8 cellular contexts compared by ENCODE assay signal in the genomic region with DNA sequence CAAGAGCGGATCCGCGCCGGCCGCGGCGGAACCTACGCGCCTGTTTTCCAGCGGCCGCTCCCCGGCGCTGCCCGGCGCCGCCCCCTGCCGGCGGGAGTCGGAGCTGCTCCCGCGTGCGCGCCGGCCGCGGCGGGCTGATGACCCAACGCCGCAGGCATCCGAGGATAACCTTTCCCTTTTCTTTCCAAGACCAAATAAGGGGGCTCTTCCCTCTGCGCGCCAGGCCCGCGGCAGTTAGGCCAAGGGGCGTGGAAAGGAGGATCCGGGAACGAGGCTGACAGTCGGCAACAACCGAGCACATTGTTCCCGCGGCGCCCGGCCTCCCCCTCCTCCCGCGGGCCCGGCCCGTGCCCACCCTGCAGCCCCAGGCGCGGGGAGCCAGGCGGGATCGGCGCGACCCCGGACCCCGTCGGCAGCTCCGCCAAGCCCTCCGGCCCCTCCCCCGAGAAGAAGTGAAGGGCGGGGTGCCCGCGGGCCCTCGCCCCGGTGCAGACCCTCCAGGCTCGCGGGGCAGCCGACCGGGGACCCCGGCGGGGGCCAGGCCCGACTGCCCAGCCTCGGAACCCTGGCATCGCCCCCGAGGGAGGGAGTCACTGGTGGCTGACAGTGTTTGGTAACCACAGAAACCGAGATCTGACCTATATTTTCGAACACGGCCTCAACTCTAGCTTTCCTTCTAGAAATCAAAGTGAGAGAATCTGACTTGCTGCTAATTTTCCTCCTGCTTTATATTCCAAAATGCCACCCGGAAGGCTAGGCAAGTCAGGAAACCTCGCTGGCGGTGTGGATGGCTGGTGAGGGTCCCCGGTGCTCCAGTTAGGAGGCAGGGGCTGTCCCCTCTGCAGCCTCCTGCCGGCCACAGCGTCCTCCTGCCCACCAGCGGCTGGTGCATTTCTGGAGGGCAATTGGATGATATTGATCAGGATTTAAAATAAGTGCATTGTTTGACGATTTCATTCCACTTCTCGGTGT. TPM values are rescaled to one million over a fixed set of nuclear protein-coding genes. Genes with fewer than 3 reads are reported as not detected.
DNase-seq lines count a peak whose midpoint lies in the region; ATAC-seq, FAIRE-seq and TF ChIP-seq lines count a peak whose summit lies in the region.

No MANE protein-coding gene starts in this region.

- H3K9me3 Mint-ChIP-seq in activated B cell treated with CpG ODN at 0.5 μM for 24 hours = no peaks in the 10 kb centered on the region
- H3K9me3 Mint-ChIP-seq in chondrocyte (ENCODE audit: low read depth) = no peaks in the 10 kb centered on the region

- H3K9me3 ChIP-seq in MG63 (no peaks in the 10 kb centered on the region), keratinocyte (ENCODE audit: control insufficient read depth, low read depth, low read length) (no peaks in the 10 kb centered on the region), smooth muscle cell (replicated peaks; ENCODE audit: low read depth) (no peaks in the 10 kb centered on the region)

- H3K27ac Mint-ChIP-seq in activated B cell treated with CpG ODN at 0.5 μM for 24 hours (no peak overlapping the region), chondrocyte (ENCODE audit: unreplicated experiment) (peak overlapping the region; percentile 85)

- H3K79me2 ChIP-seq in keratinocyte (ENCODE audit: control insufficient read depth, insufficient read depth, low read length) (no peaks in the 10 kb centered on the region), smooth muscle cell (ENCODE audit: low read depth) (no peaks in the 10 kb centered on the region)

- H4K20me1 ChIP-seq in keratinocyte (ENCODE audit: control insufficient read depth, extremely low read depth, insufficient read depth, low read length) (no peaks in the 10 kb centered on the region), smooth muscle cell (ENCODE audit: low read depth) (no peaks in the 10 kb centered on the region)

- no peak for FAIRE-seq in keratinocyte (lab: Jason Lieb, UNC)

- peak overlapping the region; percentile 61 for H3K4me3 Mint-ChIP-seq in activated B cell treated with CpG ODN at 0.5 μM for 24 hours
- peak overlapping the region; percentile 64 for H3K4me3 Mint-ChIP-seq in chondrocyte (ENCODE audit: unreplicated experiment)

- peak overlapping the region; percentile 51 for H3K9ac ChIP-seq in keratinocyte (ENCODE audit: control insufficient read depth, extremely low read depth, insufficient read depth, low read length)
- H3K9ac ChIP-seq in smooth muscle cell (ENCODE audit: low read depth) = peak overlapping the region; percentile 97

- no peaks in the 10 kb centered on the region for H3K36me3 ChIP-seq in MG63
- H3K36me3 ChIP-seq in keratinocyte (ENCODE audit: control insufficient read depth in 2 of 2, extremely low read depth in 1 of 2, insufficient read depth in 2 of 2, low read length in 2 of 2) = no peaks in the 10 kb centered on the region
- H3K36me3 ChIP-seq in smooth muscle cell (ENCODE audit: low read depth) = no peaks in the 10 kb centered on the region

- no peaks in the 10 kb centered on the region for H3F3A ChIP-seq in smooth muscle cell (ENCODE audit: low read depth)

- CTCF ChIA-PET in activated B cell treated with CpG ODN at 0.5 μM for 24 hours (lab: Charles Lee) = interaction anchor here (1.0 to 2.8 kb wide), 3 partner anchors 9 to 280 kb away, joined by 3 to 10 read pairs (median 4); no protein-coding TSS in a partner anchor

- peak; percentile 75 for ATAC-seq in activated B cell treated with CpG ODN at 0.5 μM for 24 hours (ENCODE audit: low read depth)

- H2AFZ ChIP-seq in keratinocyte (ENCODE audit: control insufficient read depth, low read length) = peak overlapping the region; percentile 83
- H2AFZ ChIP-seq in smooth muscle cell (ENCODE audit: low read depth) = peak overlapping the region; percentile 79

- H3K36me3 Mint-ChIP-seq in activated B cell treated with CpG ODN at 0.5 μM for 24 hours (ENCODE audit: low read depth) (no peaks in the 10 kb centered on the region), chondrocyte (ENCODE audit: low read depth) (no peaks in the 10 kb centered on the region)

- H3K27me3 Mint-ChIP-seq in activated B cell treated with CpG ODN at 0.5 μM for 24 hours (peaks cover 55% of the 10 kb centered on the region), chondrocyte (ENCODE audit: low read depth) (no peaks in the 10 kb centered on the region)

- intact Hi-C loops in activated B cell treated with CpG ODN at 0.5 μM for 24 hours (cut with micrococcal nuclease) = no loop called here

- H3K27me3 ChIP-seq in MG63 (no peaks in the 10 kb centered on the region), keratinocyte (ENCODE audit: control insufficient read depth, extremely low read depth, insufficient read depth, low read length) (peaks cover 22% of the 10 kb centered on the region), smooth muscle cell (ENCODE audit: low read depth) (no peaks in the 10 kb centered on the region)

- H3K4me1 ChIP-seq in keratinocyte (ENCODE audit: control insufficient read depth, extremely low read depth, insufficient read depth, low read length) (no peaks in the 10 kb centered on the region), smooth muscle cell (ENCODE audit: low read depth) (peaks cover 4% of the 10 kb centered on the region)

- POLR2A ChIA-PET in activated B cell treated with CpG ODN at 0.5 μM for 24 hours (lab: Charles Lee) = interaction anchor here (0.6 kb wide), 2 partner anchors 204 to 243 kb away, joined by 3 read pairs; no protein-coding TSS in a partner anchor

- no peaks in the 10 kb centered on the region for H3K9me1 ChIP-seq in keratinocyte (ENCODE audit: control insufficient read depth, extremely low read depth, insufficient read depth, low read length)

- H3K4me1 Mint-ChIP-seq in activated B cell treated with CpG ODN at 0.5 μM for 24 hours (peaks cover 13% of the 10 kb centered on the region), chondrocyte (ENCODE audit: low read depth) (peaks cover 14% of the 10 kb centered on the region)

- dilution Hi-C loops in keratinocyte (cut with MboI; ENCODE audit: extremely low pct_ligation_motif_present, low sequenced_read_pairs) = no loop called here

- H3K4me2 ChIP-seq in keratinocyte (ENCODE audit: control insufficient read depth, extremely low read depth, insufficient read depth, low read depth, low read length) = peak overlapping the region; percentile 69
- peak overlapping the region; percentile 99 for H3K4me2 ChIP-seq in smooth muscle cell

- H3K4me3 ChIP-seq in MG63 (peak overlapping the region; percentile 49), keratinocyte (ENCODE audit: control insufficient read depth in 2 of 3, extremely low read depth in 1 of 3, insufficient read depth in 2 of 3, low read depth in 1 of 3, low read length in 3 of 3) (peak overlapping the region; percentile 36 to 65 (median 60)), smooth muscle cell (peak overlapping the region; percentile 76)

- H3K27ac ChIP-seq in keratinocyte (ENCODE audit: control insufficient read depth, insufficient read depth, low read length) = no peak overlapping the region
- H3K27ac ChIP-seq in smooth muscle cell (ENCODE audit: low read depth) = peak overlapping the region; percentile 86

- WGBS in smooth muscle cell (ENCODE audit: low lambda C conversion rate) = 6% methylated on average over 54 of the region's 86 CpGs

- DNase-seq in GM03348 (ENCODE audit: low spot score) (peak; percentile 97), H4 (ENCODE audit: low spot score) (peak; percentile 84), MG63 (peak; percentile 82), activated B cell treated with CpG ODN at 0.5 μM for 24 hours (peak; percentile 51), chondrocyte (ENCODE audit: low spot score) (no peak), keratinocyte (ENCODE audit: low read depth, low spot score) (no peak), smooth muscle cell (lab: John Stamatoyannopoulos, UW; ENCODE audit: unreplicated experiment) (peak; percentile 59), DMS153 (lab: John Stamatoyannopoulos, UW) (no peak)

- TF ChIP-seq CTCF in activated B cell treated with CpG ODN at 0.5 μM for 24 hours (IDR thresholded peaks at IDR 0.05) = no peak
- TF ChIP-seq CTCF in chondrocyte (IDR thresholded peaks at IDR 0.05) = peak; percentile 82
- peak in 2 of 3 experiments; percentile 62 to 85 for TF ChIP-seq CTCF in keratinocyte (optimal IDR thresholded peaks at IDR 0.05 in 1 of 3, IDR thresholded peaks at IDR 0.05 in 1 of 3, conservative IDR thresholded peaks at IDR 0.05 in 1 of 3; ENCODE audit: extremely low read depth in 1 of 3, insufficient read depth in 2 of 3, low read length in 3 of 3)
- peak; percentile 81 for TF ChIP-seq CTCF in smooth muscle cell (IDR thresholded peaks at IDR 0.05; ENCODE audit: borderline replicate concordance, insufficient read depth, poor library complexity, severe bottlenecking)

RNA-seq across cellular contexts. Expression of a gene that starts 45.6 kb away (rescaled TPM):
- total RNA-seq in H4 (2014; rRNA removed; shearing (Covaris generic)) = 6.6 and 8.0 TPM in 2 replicates
- total RNA-seq in MG63 (2014; rRNA removed; shearing (Covaris generic); ENCODE audit: low replicate concordance) = 2.5 and 7.4 TPM in 2 replicates
- 0.02 and 0.05 TPM in 2 replicates for total RNA-seq in activated B cell treated with CpG ODN at 0.5 μM for 24 hours
- 13.2 to 23.4 TPM (median 22.1 TPM) in 3 replicates for total RNA-seq in chondrocyte
- 0.04 to 0.10 TPM (median 0.09 TPM) in 3 replicates for polyA plus RNA-seq in keratinocyte
- polyA plus RNA-seq in keratinocyte (2011; ENCODE audit: low read depth) = 0.25 TPM
- 0.01 TPM in 2 replicates for polyA plus RNA-seq in keratinocyte (2011; cell fraction: cytosol; rRNA removed)
- polyA plus RNA-seq in keratinocyte (2011; cell fraction: nucleus; rRNA removed) = 0.20 and 0.23 TPM in 2 replicates
- 0.24 and 0.29 TPM in 2 replicates for polyA plus RNA-seq in keratinocyte (2012; ENCODE audit: low replicate concordance)
- polyA minus RNA-seq in keratinocyte = 0.03 to 0.52 TPM (median 0.10 TPM) in 3 replicates
- not detected for polyA minus RNA-seq in keratinocyte (2011; cell fraction: cytosol; rRNA and poly(A)+ RNA removed)
- polyA minus RNA-seq in keratinocyte (2011; cell fraction: nucleus; rRNA and poly(A)+ RNA removed) = 0.11 and 0.31 TPM in 2 replicates
- total RNA-seq in smooth muscle cell = 3.0 and 4.9 TPM in 2 replicates
- 1.3 and 2.6 TPM in 2 replicates for polyA plus RNA-seq in smooth muscle cell

RNA-seq across cellular contexts. Expression of a gene that starts 51.7 kb away (rescaled TPM):
- total RNA-seq in H4 (2014; rRNA removed; shearing (Covaris generic)) = not detected in 2 replicates
- not detected in 2 replicates for total RNA-seq in MG63 (2014; rRNA removed; shearing (Covaris generic); ENCODE audit: low replicate concordance)
- total RNA-seq in activated B cell treated with CpG ODN at 0.5 μM for 24 hours (not detected in 2 replicates), chondrocyte (not detected in 3 replicates), smooth muscle cell (not detected in 2 replicates)
- polyA plus RNA-seq in keratinocyte (not detected in 3 replicates), smooth muscle cell (not detected in 2 replicates)
- not detected for polyA plus RNA-seq in keratinocyte (2011; ENCODE audit: low read depth)
- not detected in 2 replicates for polyA plus RNA-seq in keratinocyte (2011; cell fraction: cytosol; rRNA removed)
- polyA plus RNA-seq in keratinocyte (2011; cell fraction: nucleus; rRNA removed) = not detected in 2 replicates
- polyA plus RNA-seq in keratinocyte (2012; ENCODE audit: low replicate concordance) = not detected in 2 replicates
- polyA minus RNA-seq in keratinocyte = not detected in 3 replicates
- not detected for polyA minus RNA-seq in keratinocyte (2011; cell fraction: cytosol; rRNA and poly(A)+ RNA removed)
- polyA minus RNA-seq in keratinocyte (2011; cell fraction: nucleus; rRNA and poly(A)+ RNA removed) = not detected in 2 replicates

Comparison
In these comparisons a context has a peak if more than half of its experiments do, and no peak if none do; other contexts are left out.
1. DNase-seq: peak in GM03348 (single experiment), H4 (single experiment), MG63 (single experiment), activated B cell treated with CpG ODN at 0.5 μM for 24 hours (single experiment) and smooth muscle cell (single experiment); none in chondrocyte (single experiment), keratinocyte (single experiment) and DMS153 (single experiment).
2. Peak in every context shown above with its lines, with median percentiles within 50 percentile points of each other: H3K4me3 ChIP-seq.